ENCODE assay signal across 11 cellular contexts in the genomic region with DNA sequence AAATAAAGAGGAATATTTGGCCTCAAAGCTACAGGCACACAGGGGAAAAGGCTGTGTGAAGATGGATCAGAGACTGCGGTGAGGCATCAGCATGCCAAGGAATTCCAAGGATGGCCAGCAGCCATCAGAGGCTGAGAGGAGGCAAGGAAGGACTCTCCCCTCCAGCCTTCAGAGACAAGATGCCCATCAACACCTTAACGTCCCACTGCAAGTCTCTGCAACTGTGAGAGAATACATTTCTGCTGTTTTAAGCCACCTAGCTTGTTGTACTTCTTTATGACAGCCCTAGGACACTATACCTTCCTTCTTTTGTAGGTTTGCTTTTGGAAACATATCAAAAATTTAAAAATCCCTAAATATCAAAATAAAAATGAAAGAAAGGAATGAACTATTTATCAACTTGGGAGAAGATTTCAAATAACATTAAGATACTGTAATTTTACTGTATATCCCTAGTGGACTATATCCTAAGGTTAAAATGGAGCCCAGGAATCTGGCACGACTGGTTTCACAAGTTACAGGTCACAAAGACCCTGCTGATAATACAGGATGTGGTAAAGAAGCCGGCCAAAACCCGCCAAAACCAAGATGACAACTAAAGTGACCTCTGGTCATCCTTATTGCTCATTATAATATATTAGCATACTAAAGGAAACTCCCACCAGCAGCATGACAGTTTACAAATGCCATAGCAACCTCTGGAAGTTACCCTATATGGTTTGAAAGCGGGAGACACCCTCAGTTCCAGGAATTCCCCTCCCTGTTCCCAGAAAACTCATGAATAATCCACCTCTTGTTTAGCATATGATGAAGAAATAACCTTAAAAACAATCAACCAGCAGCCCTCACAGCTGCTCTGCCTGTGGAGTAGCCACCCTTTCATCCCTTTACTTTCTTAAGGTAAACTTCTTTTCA.
DNase-seq lines count a peak whose midpoint lies in the region; ATAC-seq, FAIRE-seq and TF ChIP-seq lines count a peak whose summit lies in the region.
"Had no signal": no experiment of that assay in that cellular context is flagged by ENCODE, and none has a peak within 500 bp of the region (broad histone marks: within the 10 kb centered on the region; RNA-seq: fewer than 3 reads in every experiment).

No MANE protein-coding gene starts in this region.

- peak; percentile 9 for DNase-seq in CD1c-positive myeloid dendritic cell (ENCODE audit: extremely low spot score)
- peak in 2 of 4 experiments; percentile 31 to 92 for DNase-seq in K562 (ENCODE audit: extremely low read depth in 1 of 4, low spot score in 3 of 4)
- DNase-seq in iris pigment epithelial cell (ENCODE audit: low read depth) = peak; percentile 42
- no peak for DNase-seq in DMS114 treated with DMSO at 0.1 percent for 48 hours (lab: John Stamatoyannopoulos, UW; ENCODE audit: unreplicated experiment)
- no peak for DNase-seq in activated naive CD4-positive, alpha-beta T cell (lab: John Stamatoyannopoulos, UW)
- no peak for DNase-seq in KBM-7
- DNase-seq: NCI-H187 had no signal

- no peaks in the 10 kb centered on the region for H3K79me2 ChIP-seq in K562 (ENCODE audit: control insufficient read depth, insufficient read depth, low read length)

- in situ Hi-C loops in K562 (cut with MboI) (no loop called here), KBM-7 (cut with MboI; ENCODE audit: low pct_unique_long_range_greater_than_20kb, low sequenced_read_pairs) (no loop called here)

- intact Hi-C loops in K562 (cut with micrococcal nuclease) = loop anchor here (5.0 kb wide), 1 partner anchor 183 kb away; a partner anchor contains a TSS

- H3K9me3 ChIP-seq in HUES64 (ENCODE audit: insufficient read depth, low read depth, low read length) = peaks cover 14% of the 10 kb centered on the region
- H3K9me3 ChIP-seq in K562 (replicated peaks; ENCODE audit: control insufficient read depth, insufficient read depth, low read depth, low read length) = no peaks in the 10 kb centered on the region
- H3K9me3 ChIP-seq: BLaER1 had no signal

- H3K4me1 ChIP-seq in HUES64 (ENCODE audit: insufficient read depth, low read length) (peaks cover 27% of the 10 kb centered on the region), K562 (replicated peaks in 1 of 2; ENCODE audit: control insufficient read depth in 2 of 2, insufficient read depth in 2 of 2, low read length in 2 of 2) (peaks cover 0 to 22% of the 10 kb centered on the region in 2 experiments; a peak in 4 of 5 replicates)
- H3K4me1 ChIP-seq: BLaER1 had no signal

- H3K27ac ChIP-seq in HUES64 (ENCODE audit: low read depth, low read length) (peak overlapping the region; percentile 68), K562 (ENCODE audit: extremely low read depth, low read depth, low read length) (peak overlapping the region; percentile 95)
- H3K27ac ChIP-seq: BLaER1, RWPE1 had no signal

- CTCF ChIA-PET in K562 (lab: Yijun Ruan, JAX; ENCODE audit: low intra/inter-chr PET ratio) = interaction anchor here (0.6 kb wide), 1 partner anchor 429 kb away, joined by 3 read pairs; a partner anchor contains a TSS

- no peak for TF ChIP-seq POLR2A in K562 (conservative IDR thresholded peaks at IDR 0.05)

- H4K20me1 ChIP-seq in K562 (replicated peaks; ENCODE audit: control insufficient read depth, insufficient read depth, low read length) = no peaks in the 10 kb centered on the region
- H4K20me1 ChIP-seq: BLaER1 had no signal

- no peaks in the 10 kb centered on the region for H3K9me1 ChIP-seq in K562 (ENCODE audit: control insufficient read depth, insufficient read depth, low read length)

- TSS peak; percentile 91 for BruUV-seq in K562 (replicated peaks; lab: Mats Ljungman, UMichigan)

- POLR2A ChIA-PET in K562 (lab: Yijun Ruan, JAX) = interaction anchor here (1.3 to 1.6 kb wide), 2 partner anchors 10 to 17 kb away, joined by 3 to 8 read pairs; no protein-coding TSS in a partner anchor

- peak overlapping the region; percentile 66 for H3K4me2 ChIP-seq in K562 (ENCODE audit: insufficient read depth, low read length)
- H3K4me2 ChIP-seq: BLaER1 had no signal

- WGBS in HUES64 = 70% methylated on average over 6 of the region's 6 CpGs
- 9% methylated on average over 6 of the region's 6 CpGs for WGBS in K562 (ENCODE audit: insufficient coverage, low coverage, missing lambda C conversion rate)

- H3K36me3 ChIP-seq in HUES64 (ENCODE audit: insufficient read depth, low read length) = peaks cover 10% of the 10 kb centered on the region
- H3K36me3 ChIP-seq in K562 (ENCODE audit: control insufficient read depth, insufficient read depth, low read length) = no peaks in the 10 kb centered on the region
- H3K36me3 ChIP-seq: BLaER1 had no signal

- H2AFZ ChIP-seq in K562 (ENCODE audit: low read depth, low read length) = peak overlapping the region; percentile 84

- H3K9ac ChIP-seq in HUES64 (ENCODE audit: low read depth, low read length) (no peak overlapping the region), K562 (ENCODE audit: insufficient read depth in 1 of 2, low read depth in 2 of 2, low read length in 2 of 2) (peak overlapping the region; percentile 43 to 72; a peak in 3 of 4 replicates)
- H3K9ac ChIP-seq: BLaER1 had no signal

- H3K4me3 ChIP-seq in HUES64 (ENCODE audit: low read length) (no peak overlapping the region), K562 (no peak overlapping the region)
- H3K4me3 ChIP-seq: BLaER1 had no signal

- peak; percentile 84 for TF ChIP-seq EP300 in K562 (IDR thresholded peaks at IDR 0.05; ENCODE audit: low read length)

- peak; percentile 70 for FAIRE-seq in K562 (lab: Jason Lieb, UNC)

- TF ChIP-seq CTCF in K562 (IDR thresholded peaks at IDR 0.05 in 2 of 3, conservative IDR thresholded peaks at IDR 0.05 in 1 of 3; ENCODE audit: insufficient read depth in 2 of 3, low read depth in 1 of 3, low read length in 3 of 3) = no peak

- TF ChIP-seq RAD21 in K562 (CRISPR knock-in tag; conservative IDR thresholded peaks at IDR 0.05 in 1 of 2, IDR thresholded peaks at IDR 0.05 in 1 of 2) = no peak

- no peaks in the 10 kb centered on the region for H3K27me3 ChIP-seq in HUES64 (ENCODE audit: insufficient read depth, low read length)
- no peaks in the 10 kb centered on the region for H3K27me3 ChIP-seq in K562 (ENCODE audit: control insufficient read depth in 2 of 2, insufficient read depth in 2 of 2, low read length in 2 of 2)
- H3K27me3 ChIP-seq: BLaER1 had no signal

- ATAC-seq in K562 (peak; percentile 96), GM21360 (IDR thresholded peaks at IDR 0.05; ENCODE audit: unreplicated experiment) (no peak)

TF ChIP-seq in K562, 482 proteins besides CTCF, POLR2A, EP300 and RAD21 (continues in another document):
- no peak for TF ChIP-seq ZNF76 (CRISPR knock-in tag; IDR thresholded peaks at IDR 0.05; ENCODE audit: borderline replicate concordance)
- no peak for TF ChIP-seq XRCC3 (IDR thresholded peaks at IDR 0.05)
- TF ChIP-seq ZNF282 (CRISPR knock-in tag; IDR thresholded peaks at IDR 0.05) = no peak
- no peak for TF ChIP-seq POLR3G (IDR thresholded peaks at IDR 0.05; ENCODE audit: extremely low read depth, insufficient read length, insufficient replicate concordance)
- TF ChIP-seq ZNF431 (CRISPR knock-in tag; IDR thresholded peaks at IDR 0.05) = no peak
- TF ChIP-seq ZSCAN32 (CRISPR knock-in tag; IDR thresholded peaks at IDR 0.05) = no peak
- no peak for TF ChIP-seq SREBF1 (IDR thresholded peaks at IDR 0.05; ENCODE audit: borderline replicate concordance, low read depth, low read length)
- TF ChIP-seq, protein P1, sequence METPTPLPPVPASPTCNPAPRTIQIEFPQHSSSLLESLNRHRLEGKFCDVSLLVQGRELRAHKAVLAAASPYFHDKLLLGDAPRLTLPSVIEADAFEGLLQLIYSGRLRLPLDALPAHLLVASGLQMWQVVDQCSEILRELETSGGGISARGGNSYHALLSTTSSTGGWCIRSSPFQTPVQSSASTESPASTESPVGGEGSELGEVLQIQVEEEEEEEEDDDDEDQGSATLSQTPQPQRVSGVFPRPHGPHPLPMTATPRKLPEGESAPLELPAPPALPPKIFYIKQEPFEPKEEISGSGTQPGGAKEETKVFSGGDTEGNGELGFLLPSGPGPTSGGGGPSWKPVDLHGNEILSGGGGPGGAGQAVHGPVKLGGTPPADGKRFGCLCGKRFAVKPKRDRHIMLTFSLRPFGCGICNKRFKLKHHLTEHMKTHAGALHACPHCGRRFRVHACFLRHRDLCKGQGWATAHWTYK (CRISPR knock-in tag; IDR thresholded peaks at IDR 0.05) = no peak
- TF ChIP-seq, protein P2, sequence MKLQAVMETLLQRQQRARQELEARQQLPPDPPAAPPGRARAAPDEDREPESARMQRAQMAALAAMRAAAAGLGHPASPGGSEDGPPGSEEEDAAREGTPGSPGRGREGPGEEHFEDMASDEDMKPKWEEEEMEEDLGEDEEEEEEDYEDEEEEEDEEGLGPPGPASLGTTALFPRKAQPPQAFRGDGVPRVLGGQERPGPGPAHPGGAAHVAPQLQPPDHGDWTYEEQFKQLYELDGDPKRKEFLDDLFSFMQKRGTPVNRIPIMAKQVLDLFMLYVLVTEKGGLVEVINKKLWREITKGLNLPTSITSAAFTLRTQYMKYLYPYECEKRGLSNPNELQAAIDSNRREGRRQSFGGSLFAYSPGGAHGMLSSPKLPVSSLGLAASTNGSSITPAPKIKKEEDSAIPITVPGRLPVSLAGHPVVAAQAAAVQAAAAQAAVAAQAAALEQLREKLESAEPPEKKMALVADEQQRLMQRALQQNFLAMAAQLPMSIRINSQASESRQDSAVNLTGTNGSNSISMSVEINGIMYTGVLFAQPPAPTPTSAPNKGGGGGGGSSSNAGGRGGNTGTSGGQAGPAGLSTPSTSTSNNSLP (IDR thresholded peaks at IDR 0.05; ENCODE audit: borderline replicate concordance, low read depth, low read length) = no peak
- TF ChIP-seq FOXJ3 (CRISPR knock-in tag; IDR thresholded peaks at IDR 0.05) = no peak
- 0 out of 2 replicates have a peak, but pooled peaks have one; percentile 36 for TF ChIP-seq ZBTB1 (CRISPR knock-in tag; IDR thresholded peaks at IDR 0.05; ENCODE audit: borderline replicate concordance, low read depth)
- no peak for TF ChIP-seq MTA1 (IDR thresholded peaks at IDR 0.05; ENCODE audit: borderline replicate concordance)

Comparison
In these comparisons a context has a peak if more than half of its experiments do, and no peak if none do; other contexts are left out.
1. DNase-seq: peak in CD1c-positive myeloid dendritic cell (single experiment) and iris pigment epithelial cell (single experiment); none in DMS114 treated with DMSO at 0.1 percent for 48 hours (single experiment), activated naive CD4-positive, alpha-beta T cell (0 of 4) and KBM-7 (single experiment).